14 cellular contexts compared by ENCODE assay signal in genomic region chr13:98927954-98928927, GRCh38. TPM values are rescaled to one million over a fixed set of nuclear protein-coding genes. Genes with fewer than 3 reads are reported as not detected.
DNase-seq lines count a peak whose midpoint lies in the region; ATAC-seq and TF ChIP-seq lines count a peak whose summit lies in the region.
"Had no signal": no experiment of that assay in that cellular context is flagged by ENCODE, and none has a peak within 500 bp of the region (broad histone marks: within the 10 kb centered on the region; RNA-seq: fewer than 3 reads in every experiment).

No MANE protein-coding gene starts in this region.

- no peaks in the 10 kb centered on the region for H4K20me1 ChIP-seq in osteoblast (ENCODE audit: insufficient read depth, low read length)

- H3K4me3 Mint-ChIP-seq in activated T-helper 1 cell treated with anti-CD3 and anti-CD28 coated beads, Interleukin-12 subunit alpha, Interleukin-12 subunit beta, Interleukin-2, Interleukin-4 antibody, amounts not matched to agents 30 ng/mL and 10 ng/mL and 1 ng/mL, durations not matched to agents 14 hours and 24 hours and 36 hours, result no peak overlapping the region
- H3K4me3 Mint-ChIP-seq: activated T-cell treated with anti-CD3 and anti-CD28 coated beads, Interleukin-2, amount 50 U/mL, for 72 hours; CD8-positive, alpha-beta T cell had no signal

- no peak overlapping the region; the same call in 1 of the 2 replicates for H3K27ac ChIP-seq in SJCRH30
- H3K27ac ChIP-seq in osteoblast (ENCODE audit: low read depth, low read length), result peak overlapping the region; percentile 48

- no peak overlapping the region for H2AFZ ChIP-seq in osteoblast (ENCODE audit: low read length)

- H3K4me3 ChIP-seq in SJCRH30 (peak overlapping the region; percentile 56), fibroblast of villous mesenchyme (ENCODE audit: low read depth, low read length) (no peak overlapping the region), osteoblast (ENCODE audit: insufficient read depth, low read length) (no peak overlapping the region)
- H3K4me3 ChIP-seq: transverse colon had no signal

- peak overlapping the region; percentile 55 for H3K4me2 ChIP-seq in osteoblast (ENCODE audit: insufficient read depth, low read length)

- intact Hi-C loops in activated T-helper 1 cell treated with anti-CD3 and anti-CD28 coated beads, Interleukin-12 subunit alpha, Interleukin-12 subunit beta, Interleukin-2, Interleukin-4 antibody, amounts not matched to agents 30 ng/mL and 10 ng/mL and 1 ng/mL, durations not matched to agents 14 hours and 24 hours and 36 hours (cut with micrococcal nuclease), result no loop called here

- 0 out of 2 replicates have a peak, but pooled peaks cover 2% of the 10 kb centered on the region for H3K9me3 ChIP-seq in SJCRH30 (replicated peaks)
- no peaks in the 10 kb centered on the region for H3K9me3 ChIP-seq in osteoblast (ENCODE audit: low read depth, low read length)
- H3K9me3 ChIP-seq: transverse colon had no signal

- H3K9me3 Mint-ChIP-seq in activated T-helper 1 cell treated with anti-CD3 and anti-CD28 coated beads, Interleukin-12 subunit alpha, Interleukin-12 subunit beta, Interleukin-2, Interleukin-4 antibody, amounts not matched to agents 30 ng/mL and 10 ng/mL and 1 ng/mL, durations not matched to agents 14 hours and 24 hours and 36 hours, result peaks cover under 1% of the 10 kb centered on the region
- H3K9me3 Mint-ChIP-seq: activated T-cell treated with anti-CD3 and anti-CD28 coated beads, Interleukin-2, amount 50 U/mL, for 72 hours; CD8-positive, alpha-beta T cell had no signal

- TF ChIP-seq CTCF in fibroblast of villous mesenchyme (IDR thresholded peaks at IDR 0.05; ENCODE audit: insufficient read depth, low read depth, low read length) (no peak), osteoblast (IDR thresholded peaks at IDR 0.05; ENCODE audit: extremely low read depth, low read depth, low read length) (no peak)

- H3K36me3 Mint-ChIP-seq in activated T-helper 1 cell treated with anti-CD3 and anti-CD28 coated beads, Interleukin-12 subunit alpha, Interleukin-12 subunit beta, Interleukin-2, Interleukin-4 antibody, amounts not matched to agents 30 ng/mL and 10 ng/mL and 1 ng/mL, durations not matched to agents 14 hours and 24 hours and 36 hours (ENCODE audit: low read depth), result peaks cover 18% of the 10 kb centered on the region

- DNase-seq in AG20443 (ENCODE audit: low spot score) (peak; percentile 74), SJCRH30 (peak in 1 of 2 experiments; percentile 34), fibroblast of villous mesenchyme (ENCODE audit: low read depth) (peak; percentile 65), osteoblast (ENCODE audit: insufficient read length, low spot score, missing footprints) (no peak), NCI-H510A treated with DMSO at 0.1 percent for 48 hours (lab: John Stamatoyannopoulos, UW) (no peak)
- DNase-seq in activated effector memory CD4-positive, alpha-beta T cell treated with Interleukin-2 at 50 U/mL for 16 hours, result no peak
- DNase-seq in activated T-helper 1 cell treated with anti-CD3 and anti-CD28 coated beads, Interleukin-12 subunit alpha, Interleukin-12 subunit beta, Interleukin-2, Interleukin-4 antibody, amounts not matched to agents 30 ng/mL and 10 ng/mL and 1 ng/mL, durations not matched to agents 14 hours and 24 hours and 36 hours (ENCODE audit: low spot score), result no peak
- DNase-seq: activated T-cell treated with anti-CD3 and anti-CD28 coated beads, Interleukin-2, amount 50 U/mL, for 72 hours; CD8-positive, alpha-beta T cell; cerebellar nuclear complex; NCI-H2107; RPMI8226; transverse colon had no signal

- no peak for ATAC-seq in HG03520 (IDR thresholded peaks at IDR 0.05; ENCODE audit: unreplicated experiment)
- ATAC-seq: activated T-cell treated with anti-CD3 and anti-CD28 coated beads, Interleukin-2, amount 50 U/mL, for 72 hours; CD8-positive, alpha-beta T cell had no signal

- H3K27me3 Mint-ChIP-seq in activated T-helper 1 cell treated with anti-CD3 and anti-CD28 coated beads, Interleukin-12 subunit alpha, Interleukin-12 subunit beta, Interleukin-2, Interleukin-4 antibody, amounts not matched to agents 30 ng/mL and 10 ng/mL and 1 ng/mL, durations not matched to agents 14 hours and 24 hours and 36 hours (ENCODE audit: insufficient read depth), result no peaks in the 10 kb centered on the region

- no peaks in the 10 kb centered on the region for H3K79me2 ChIP-seq in osteoblast (ENCODE audit: insufficient read depth, low read length)

- no peak overlapping the region for H3K27ac Mint-ChIP-seq in activated T-helper 1 cell treated with anti-CD3 and anti-CD28 coated beads, Interleukin-12 subunit alpha, Interleukin-12 subunit beta, Interleukin-2, Interleukin-4 antibody, amounts not matched to agents 30 ng/mL and 10 ng/mL and 1 ng/mL, durations not matched to agents 14 hours and 24 hours and 36 hours
- H3K27ac Mint-ChIP-seq: activated T-cell treated with anti-CD3 and anti-CD28 coated beads, Interleukin-2, amount 50 U/mL, for 72 hours; CD8-positive, alpha-beta T cell had no signal

- H3K4me1 ChIP-seq in SJCRH30 (peaks cover 35% of the 10 kb centered on the region), osteoblast (ENCODE audit: insufficient read depth, low read length) (peaks cover 16% of the 10 kb centered on the region)
- H3K4me1 ChIP-seq: transverse colon had no signal

- peaks cover 7% of the 10 kb centered on the region for H3K4me1 Mint-ChIP-seq in activated T-helper 1 cell treated with anti-CD3 and anti-CD28 coated beads, Interleukin-12 subunit alpha, Interleukin-12 subunit beta, Interleukin-2, Interleukin-4 antibody, amounts not matched to agents 30 ng/mL and 10 ng/mL and 1 ng/mL, durations not matched to agents 14 hours and 24 hours and 36 hours (ENCODE audit: low read depth)

- H3K36me3 ChIP-seq in SJCRH30, result peaks cover 48% of the 10 kb centered on the region
- no peaks in the 10 kb centered on the region for H3K36me3 ChIP-seq in osteoblast (ENCODE audit: insufficient read depth, low read length)
- H3K36me3 ChIP-seq: transverse colon had no signal

- H3K27me3 ChIP-seq in SJCRH30 (no peaks in the 10 kb centered on the region), osteoblast (ENCODE audit: insufficient read depth, low read length) (no peaks in the 10 kb centered on the region)
- H3K27me3 ChIP-seq: transverse colon had no signal

RNA-seq across cellular contexts. Expression of gene DOCK9, which starts 49.6 kb away (rescaled TPM):
- 53.7 and 60.5 TPM in 2 replicates for total RNA-seq in SJCRH30 (2014; rRNA removed; shearing (Covaris generic))
- total RNA-seq in fibroblast of villous mesenchyme (14.7 and 22.2 TPM in 2 replicates), osteoblast (29.8 and 44.5 TPM in 2 replicates)
- 36.0 and 38.7 TPM in 2 replicates for total RNA-seq in activated T-helper 1 cell treated with anti-CD3 and anti-CD28 coated beads, Interleukin-12 subunit alpha, Interleukin-12 subunit beta, Interleukin-2, Interleukin-4 antibody, amounts not matched to agents 30 ng/mL and 10 ng/mL and 1 ng/mL, durations not matched to agents 14 hours and 24 hours and 36 hours

Comparison
In these comparisons a context has a peak if more than half of its experiments do, and no peak if none do; other contexts are left out.
1. DNase-seq: peak in AG20443 (single experiment) and fibroblast of villous mesenchyme (single experiment); none in osteoblast (single experiment), NCI-H510A treated with DMSO at 0.1 percent for 48 hours (single experiment), activated effector memory CD4-positive, alpha-beta T cell treated with Interleukin-2 at 50 U/mL for 16 hours (single experiment) and activated T-helper 1 cell treated with anti-CD3 and anti-CD28 coated beads, Interleukin-12 subunit alpha, Interleukin-12 subunit beta, Interleukin-2, Interleukin-4 antibody, amounts not matched to agents 30 ng/mL and 10 ng/mL and 1 ng/mL, durations not matched to agents 14 hours and 24 hours and 36 hours (single experiment).